ENCODE assay signal across 1 cellular context in the genomic region with DNA sequence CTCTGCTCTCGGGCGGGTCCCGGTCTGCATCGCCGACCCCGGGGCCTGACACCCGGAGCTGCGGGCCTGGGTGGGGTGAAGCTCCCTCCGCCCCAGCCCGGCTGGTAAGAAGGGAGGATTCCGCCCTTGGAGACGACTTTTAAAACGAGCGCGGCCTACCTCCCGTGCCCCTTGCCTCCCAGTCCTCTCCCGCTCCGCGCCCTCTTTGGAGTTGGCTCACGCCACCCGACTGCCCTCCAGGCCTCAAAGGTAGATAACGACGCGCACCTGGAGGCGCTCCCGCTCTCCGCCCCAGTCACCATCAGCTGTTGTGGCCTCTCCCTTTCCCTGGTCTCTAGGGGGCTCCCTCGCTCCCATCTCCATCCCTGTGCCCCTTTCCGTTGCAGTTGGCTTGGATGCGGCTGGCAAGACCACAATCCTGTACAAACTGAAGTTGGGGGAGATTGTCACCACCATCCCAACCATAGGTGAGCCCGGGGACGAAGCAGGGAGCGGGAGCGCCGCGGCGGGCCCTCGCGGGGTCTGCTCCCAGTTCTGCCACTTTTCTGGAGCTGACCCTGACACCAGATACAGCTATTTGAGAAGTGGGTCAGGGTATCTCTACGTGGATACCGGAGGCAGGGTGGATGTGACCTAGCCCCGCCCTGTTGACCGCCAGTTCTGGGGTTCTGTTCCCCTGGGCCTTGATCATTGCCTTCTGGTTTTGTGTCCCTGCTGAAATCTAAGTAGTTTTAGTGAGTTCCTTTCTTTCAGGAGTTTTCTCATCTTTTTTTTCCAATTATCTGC.
TF ChIP-seq lines count a peak whose summit lies in the region.

No MANE protein-coding gene starts in this region.

TF ChIP-seq in GM23338, 12 proteins besides CTCF, POLR2A, EP300 and RAD21:
- no peak for TF ChIP-seq REST (IDR thresholded peaks at IDR 0.05; ENCODE audit: unreplicated experiment)
- peak; percentile 31; the same call in 1 of the 2 replicates for TF ChIP-seq CREB1 (CRISPR knock-in tag; IDR thresholded peaks at IDR 0.05; ENCODE audit: low read depth)
- TF ChIP-seq JUNB (IDR thresholded peaks at IDR 0.05; ENCODE audit: unreplicated experiment) = no peak
TF ChIP-seq in GM23338: peak in this region for 1.
